In genomic region chr9:33263131-33263935, GRCh38 we compare ENCODE assay signal across 8 cellular contexts. TPM values are rescaled to one million over a fixed set of nuclear protein-coding genes. Genes with fewer than 3 reads are reported as not detected.
A peak's percentile ranks its signal among the peaks of the same experiment; 100 is the strongest.
DNase-seq lines count a peak whose midpoint lies in the region; ATAC-seq and TF ChIP-seq lines count a peak whose summit lies in the region.

No MANE protein-coding gene starts in this region.

- ATAC-seq in left lung (peak; percentile 4), HG02870 (IDR thresholded peaks at IDR 0.05; ENCODE audit: unreplicated experiment) (no peak)

- peaks cover 11% of the 10 kb centered on the region for H3K4me1 ChIP-seq in OCI-LY3 (ENCODE audit: low read length)
- peaks cover 11 to 44% of the 10 kb centered on the region in 2 donors for H3K4me1 ChIP-seq in left lung
- peaks cover 42% of the 10 kb centered on the region for H3K4me1 ChIP-seq in suprapubic skin

- H3K4me2 ChIP-seq in OCI-LY3 (ENCODE audit: low read length) = peak overlapping the region; percentile 82

- H3K27me3 ChIP-seq in H7 (ENCODE audit: control insufficient read depth, insufficient read depth, low read length) (no peaks in the 10 kb centered on the region), OCI-LY3 (ENCODE audit: low read depth, low read length) (no peaks in the 10 kb centered on the region), left lung (no peaks in the 10 kb centered on the region), suprapubic skin (no peaks in the 10 kb centered on the region)

- DNase-seq in EH (ENCODE audit: low read depth) (peak; percentile 39), H7 (peak; percentile 31), left lung (peak in 1 of 2 donors; percentile 60), suprapubic skin (ENCODE audit: low spot score in 2 of 2) (no peak)
- peak; percentile 6 for DNase-seq in central memory CD4-positive, alpha-beta T cell
- DNase-seq in effector CD4-positive, alpha-beta T cell = no peak

- TF ChIP-seq EP300 in suprapubic skin (IDR thresholded peaks at IDR 0.05) = no peak

- no peaks in the 10 kb centered on the region for H4K20me1 ChIP-seq in OCI-LY3 (ENCODE audit: insufficient read depth, low read length)

- H2AFZ ChIP-seq in OCI-LY3 (ENCODE audit: low read depth, low read length) = peak overlapping the region; percentile 22; the same call in 1 of the 2 replicates

- H3K9ac ChIP-seq in OCI-LY3 (ENCODE audit: low read length) = peak overlapping the region; percentile 87

- peak overlapping the region; percentile 98 for H3K4me3 ChIP-seq in H7 (ENCODE audit: insufficient read depth, low read depth, low read length)
- H3K4me3 ChIP-seq in OCI-LY3 (ENCODE audit: low read length) = peak overlapping the region; percentile 86
- peak overlapping the region; percentile 88 to 96 for H3K4me3 ChIP-seq in left lung
- peak overlapping the region; percentile 99 for H3K4me3 ChIP-seq in suprapubic skin

- WGBS in suprapubic skin = 8% methylated on average over 9 of the region's 20 CpGs

- H3K36me3 ChIP-seq in H7 (replicated peaks; ENCODE audit: control insufficient read depth, insufficient read depth, low read length) (peaks cover 28% of the 10 kb centered on the region), OCI-LY3 (replicated peaks; ENCODE audit: low read depth, low read length) (peaks cover 37% of the 10 kb centered on the region), left lung (peaks cover 0 to 69% of the 10 kb centered on the region in 2 donors), suprapubic skin (peaks cover 61% of the 10 kb centered on the region)

- intact Hi-C loops in left lung (cut with DNase I) = no loop called here

- TF ChIP-seq CTCF in OCI-LY3 (IDR thresholded peaks at IDR 0.05; ENCODE audit: low read depth, low read length) (no peak), left lung (IDR thresholded peaks at IDR 0.05) (no peak), suprapubic skin (IDR thresholded peaks at IDR 0.05) (no peak)

- peaks cover 40% of the 10 kb centered on the region for H3K79me2 ChIP-seq in OCI-LY3 (ENCODE audit: low read length)

- H3K27ac ChIP-seq in OCI-LY3 (ENCODE audit: low read length) = peak overlapping the region; percentile 53
- peak overlapping the region; percentile 87 to 95 for H3K27ac ChIP-seq in left lung
- H3K27ac ChIP-seq in suprapubic skin = peak overlapping the region; percentile 95

- TF ChIP-seq POLR2A in suprapubic skin (IDR thresholded peaks at IDR 0.05) = no peak

- H3K9me3 ChIP-seq in OCI-LY3 (ENCODE audit: insufficient read depth, low read length) (no peaks in the 10 kb centered on the region), left lung (no peaks in the 10 kb centered on the region), suprapubic skin (no peaks in the 10 kb centered on the region)

RNA-seq across cellular contexts. Expression of gene BAG1, which starts 1.2 kb away (rescaled TPM):
- 27.8 and 28.7 TPM in 2 replicates for total RNA-seq in H7 (2014; rRNA removed; shearing (Covaris generic))
- 100 to 1,000 TPM; 103 to 111 TPM for total RNA-seq in left lung
- total RNA-seq in suprapubic skin = 100 to 1,000 TPM in 1 of 4 donors, 10 to 100 TPM in 3; 63.6 to 140 (median 70.8) TPM

RNA-seq across cellular contexts. Expression of gene CHMP5, which starts 1.5 kb away (rescaled TPM):
- 44.6 and 60.0 TPM in 2 replicates for total RNA-seq in H7 (2014; rRNA removed; shearing (Covaris generic))
- 10 to 100 TPM; 67.4 to 79.3 TPM for total RNA-seq in left lung
- 10 to 100 TPM; 43.7 to 60.3 (median 50.7) TPM for total RNA-seq in suprapubic skin

RNA-seq across cellular contexts. Expression of gene SPINK4, which starts 23.4 kb away (rescaled TPM):
- total RNA-seq in H7 (2014; rRNA removed; shearing (Covaris generic)) = not detected in 2 replicates
- total RNA-seq in left lung = not detected
- not detected for total RNA-seq in suprapubic skin

RNA-seq across cellular contexts. Expression of gene NFX1, which starts 27.0 kb away (rescaled TPM):
- total RNA-seq in H7 (2014; rRNA removed; shearing (Covaris generic)) = 14.0 and 21.9 TPM in 2 replicates
- total RNA-seq in left lung (10 to 100 TPM; 32.0 to 39.3 TPM), suprapubic skin (10 to 100 TPM; 42.0 to 91.4 (median 46.0) TPM)

Comparison
In these comparisons a context has a peak if more than half of its experiments do, and no peak if none do; other contexts are left out.
1. DNase-seq: peak in EH (single experiment), H7 (single experiment) and central memory CD4-positive, alpha-beta T cell (single experiment); none in suprapubic skin (0 of 2) and effector CD4-positive, alpha-beta T cell (single experiment).
2. Peak in every context shown above with its lines, with median percentiles within 50 percentile points of each other: H3K4me3 ChIP-seq and H3K27ac ChIP-seq.